In genomic region chr15:95341686-95342085, GRCh38 we compare ENCODE assay signal across 35 cellular contexts.
"Had no signal": no experiment of that assay in that cellular context is flagged by ENCODE, and none has a peak within 500 bp of the region (broad histone marks: within the 10 kb centered on the region; RNA-seq: fewer than 3 reads in every experiment).

No MANE protein-coding gene starts in this region.

- H3K36me3 Mint-ChIP-seq: activated CD4-positive, alpha-beta memory T cell treated with anti-CD3 and anti-CD28 coated beads for 36 hours; activated naive CD4-positive, alpha-beta T cell treated with anti-CD3 and anti-CD28 coated beads, Interleukin-2, amount 50 U/mL, for 72 hours; activated naive CD8-positive, alpha-beta T cell treated with anti-CD3 and anti-CD28 coated beads for 36 hours had no signal

- H3K27me3 ChIP-seq: adrenal gland, body of pancreas, brain microvascular endothelial cell, breast epithelium had no signal

- H3K27me3 Mint-ChIP-seq: activated B cell treated with CpG ODN at 0.5 μM for 24 hours; activated CD4-positive, alpha-beta memory T cell treated with anti-CD3 and anti-CD28 coated beads for 36 hours; activated CD4-positive, alpha-beta T cell treated with anti-CD3 and anti-CD28 coated beads, Interleukin-2, amount 10 ng/mL, durations not matched to agents 24 days and 14 days had no signal

- H3K9me3 ChIP-seq: adrenal gland, body of pancreas, breast epithelium had no signal

- H3K27ac Mint-ChIP-seq: activated B cell treated with CpG ODN at 0.5 μM for 24 hours; activated CD4-positive, alpha-beta memory T cell treated with anti-CD3 and anti-CD28 coated beads for 36 hours; activated CD4-positive, alpha-beta T cell treated with anti-CD3 and anti-CD28 coated beads, Interleukin-2, amount 10 ng/mL, durations not matched to agents 24 days and 14 days; activated CD8-positive, alpha-beta T cell treated with anti-CD3 and anti-CD28 coated beads for 36 hours; activated naive CD4-positive, alpha-beta T cell treated with anti-CD3 and anti-CD28 coated beads for 36 hours; activated naive CD4-positive, alpha-beta T cell treated with anti-CD3 and anti-CD28 coated beads, Interleukin-2, amount 50 U/mL, for 72 hours; activated naive CD8-positive, alpha-beta T cell treated with anti-CD3 and anti-CD28 coated beads for 36 hours; activated T-cell treated with anti-CD3 and anti-CD28 coated beads, Interleukin-2, amount 50 U/mL, for 72 hours; activated T-helper 1 cell treated with anti-CD3 and anti-CD28 coated beads, Interleukin-12 subunit alpha, Interleukin-12 subunit beta, Interleukin-2, Interleukin-4 antibody, amounts not matched to agents 30 ng/mL and 10 ng/mL and 1 ng/mL, durations not matched to agents 14 hours and 24 hours and 36 hours; activated T-helper 17 cell treated with anti-CD3 and anti-CD28 coated beads, Interleukin-2, amount 50 U/mL, for 72 hours; T-helper 1 cell treated with Interleukin-12 subunit alpha and Interleukin-12 subunit beta and Interleukin-4 antibody, amounts not matched to agents 30 μg/mL and 1 μg/mL, for 36 hours; T-helper 2 cell treated with Interferon-gamma antibody and Interleukin-4, amounts not matched to agents 5 μg/mL and 100 μg/mL, for 36 hours had no signal

- H3K4me3 ChIP-seq: adrenal gland, body of pancreas, breast epithelium had no signal

- H3K36me3 ChIP-seq: adrenal gland, brain microvascular endothelial cell, breast epithelium had no signal

- H3K27ac ChIP-seq: adrenal gland, body of pancreas, brain microvascular endothelial cell, breast epithelium, VCaP had no signal

- H3K4me1 Mint-ChIP-seq: activated B cell treated with CpG ODN at 0.5 μM for 24 hours; activated CD4-positive, alpha-beta T cell treated with anti-CD3 and anti-CD28 coated beads, Interleukin-2, amount 10 ng/mL, durations not matched to agents 24 days and 14 days; activated naive CD8-positive, alpha-beta T cell treated with anti-CD3 and anti-CD28 coated beads for 36 hours; activated T-helper 17 cell treated with anti-CD3 and anti-CD28 coated beads, Interleukin-2, amount 50 U/mL, for 72 hours had no signal

- H3K4me1 ChIP-seq: adrenal gland, body of pancreas, breast epithelium had no signal

- H3K9me3 Mint-ChIP-seq: activated CD4-positive, alpha-beta memory T cell treated with anti-CD3 and anti-CD28 coated beads for 36 hours; activated CD4-positive, alpha-beta T cell treated with anti-CD3 and anti-CD28 coated beads, Interleukin-2, amount 10 ng/mL, durations not matched to agents 24 days and 14 days; activated CD8-positive, alpha-beta T cell treated with anti-CD3 and anti-CD28 coated beads for 36 hours; activated naive CD4-positive, alpha-beta T cell treated with anti-CD3 and anti-CD28 coated beads for 36 hours; activated naive CD4-positive, alpha-beta T cell treated with anti-CD3 and anti-CD28 coated beads, Interleukin-2, amount 50 U/mL, for 72 hours; activated T-cell treated with anti-CD3 and anti-CD28 coated beads, Interleukin-2, amount 50 U/mL, for 4 hours; activated T-helper 1 cell treated with anti-CD3 and anti-CD28 coated beads, Interleukin-12 subunit alpha, Interleukin-12 subunit beta, Interleukin-2, Interleukin-4 antibody, amounts not matched to agents 30 ng/mL and 10 ng/mL and 1 ng/mL, durations not matched to agents 14 hours and 24 hours and 36 hours; T-helper 1 cell treated with Interleukin-12 subunit alpha and Interleukin-12 subunit beta and Interleukin-4 antibody, amounts not matched to agents 30 μg/mL and 1 μg/mL, for 36 hours; T-helper 2 cell treated with Interferon-gamma antibody and Interleukin-4, amounts not matched to agents 5 μg/mL and 100 μg/mL, for 36 hours had no signal

- ATAC-seq: activated CD8-positive, alpha-beta T cell treated with anti-CD3 and anti-CD28 coated beads for 36 hours; activated naive CD4-positive, alpha-beta T cell treated with anti-CD3 and anti-CD28 coated beads, Interleukin-2, amount 50 U/mL, for 72 hours; activated T-cell treated with anti-CD3 and anti-CD28 coated beads, Interleukin-2, amount 50 U/mL, for 4 hours; activated T-cell treated with anti-CD3 and anti-CD28 coated beads, Interleukin-2, amount 50 U/mL, for 72 hours; activated T-helper 17 cell treated with anti-CD3 and anti-CD28 coated beads, Interleukin-2, amount 50 U/mL, for 72 hours; body of pancreas had no signal

- H3K4me3 Mint-ChIP-seq: activated B cell treated with CpG ODN at 0.5 μM for 24 hours; activated CD4-positive, alpha-beta memory T cell treated with anti-CD3 and anti-CD28 coated beads for 36 hours; activated CD4-positive, alpha-beta T cell treated with anti-CD3 and anti-CD28 coated beads, Interleukin-2, amount 10 ng/mL, durations not matched to agents 24 days and 14 days; activated CD8-positive, alpha-beta T cell treated with anti-CD3 and anti-CD28 coated beads for 36 hours; activated naive CD4-positive, alpha-beta T cell treated with anti-CD3 and anti-CD28 coated beads for 36 hours; activated naive CD8-positive, alpha-beta T cell treated with anti-CD3 and anti-CD28 coated beads for 36 hours; activated T-cell treated with anti-CD3 and anti-CD28 coated beads, Interleukin-2, amount 50 U/mL, for 4 hours; activated T-cell treated with anti-CD3 and anti-CD28 coated beads, Interleukin-2, amount 50 U/mL, for 72 hours; activated T-helper 1 cell treated with anti-CD3 and anti-CD28 coated beads, Interleukin-12 subunit alpha, Interleukin-12 subunit beta, Interleukin-2, Interleukin-4 antibody, amounts not matched to agents 30 ng/mL and 10 ng/mL and 1 ng/mL, durations not matched to agents 14 hours and 24 hours and 36 hours; activated T-helper 17 cell treated with anti-CD3 and anti-CD28 coated beads, Interleukin-2, amount 50 U/mL, for 72 hours; T-helper 1 cell treated with Interleukin-12 subunit alpha and Interleukin-12 subunit beta and Interleukin-4 antibody, amounts not matched to agents 30 μg/mL and 1 μg/mL, for 36 hours; T-helper 2 cell treated with Interferon-gamma antibody and Interleukin-4, amounts not matched to agents 5 μg/mL and 100 μg/mL, for 36 hours had no signal

- DNase-seq: activated B cell treated with CpG ODN at 0.5 μM for 24 hours; activated CD4-positive, alpha-beta memory T cell treated with anti-CD3 and anti-CD28 coated beads for 36 hours; activated CD4-positive, alpha-beta T cell treated with anti-CD3 and anti-CD28 coated beads for 4 hours; activated CD4-positive, alpha-beta T cell treated with anti-CD3 and anti-CD28 coated beads, Interleukin-2, amount 10 ng/mL, durations not matched to agents 24 days and 14 days; activated CD4-positive, alpha-beta T cell treated with anti-CD3 and anti-CD28 coated beads, Interleukin-2, amount 50 U/mL, for 1 hour; activated CD4-positive, alpha-beta T cell treated with anti-CD3 and anti-CD28 coated beads, Interleukin-2, amount 50 U/mL, for 4 hours; activated CD4-positive, CD25-positive, alpha-beta regulatory T cell treated with anti-CD3 and anti-CD28 coated beads, Interleukin-2, amount 50 U/mL, for 72 hours; activated CD8-positive, alpha-beta memory T cell treated with anti-CD3 and anti-CD28 coated beads, Interleukin-2, amount 50 U/mL, for 4 hours; activated CD8-positive, alpha-beta T cell treated with anti-CD3 and anti-CD28 coated beads for 36 hours; activated effector memory CD4-positive, alpha-beta T cell treated with anti-CD3 and anti-CD28 coated beads, Interleukin-2, amount 50 U/mL, for 16 hours; activated gamma-delta T cell treated with Interleukin-2 at 50 U/mL for 16 hours; activated naive CD4-positive, alpha-beta T cell; activated naive CD4-positive, alpha-beta T cell treated with anti-CD3 and anti-CD28 coated beads for 36 hours; activated naive CD4-positive, alpha-beta T cell treated with anti-CD3 and anti-CD28 coated beads, Interleukin-2, amount 50 U/mL, for 16 hours; activated naive CD8-positive, alpha-beta T cell treated with anti-CD3 and anti-CD28 coated beads for 36 hours; activated T-cell treated with anti-CD3 and anti-CD28 coated beads for 4 hours; activated T-cell treated with anti-CD3 and anti-CD28 coated beads, Interleukin-2, amount 50 U/mL, for 1 hour; activated T-cell treated with anti-CD3 and anti-CD28 coated beads, Interleukin-2, amount 50 U/mL, for 4 hours; activated T-cell treated with anti-CD3 and anti-CD28 coated beads, Interleukin-2, amount 50 U/mL, for 72 hours; adrenal gland; amniotic stem cell; aorta; body of pancreas; brain microvascular endothelial cell; central memory CD4-positive, alpha-beta T cell; T-helper 1 cell; T-helper 2 cell; T-helper 9 cell had no signal
